Comparison of ENCODE assay signal across 1 cellular context in genomic region chr3:155110996-155111901, GRCh38.
TF ChIP-seq lines count a peak whose summit lies in the region.

No MANE protein-coding gene starts in this region.

TF ChIP-seq in GM23338, 12 proteins besides CTCF, POLR2A, EP300 and RAD21 (continued from another document):
- TF ChIP-seq ZNF462 (CRISPR knock-in tag; IDR thresholded peaks at IDR 0.05) (no peak), EZH2 (IDR thresholded peaks at IDR 0.05; ENCODE audit: low read depth, unreplicated experiment) (no peak), NANOG (IDR thresholded peaks at IDR 0.05; ENCODE audit: borderline replicate concordance) (no peak), EZH2phosphoT487 (IDR thresholded peaks at IDR 0.05; ENCODE audit: unreplicated experiment) (no peak), ZNF331 (CRISPR knock-in tag; IDR thresholded peaks at IDR 0.05; ENCODE audit: low read depth) (no peak)
